16 cellular contexts compared by ENCODE assay signal in genomic region chr14:31377433-31377832, GRCh38. TPM values are rescaled to one million over a fixed set of nuclear protein-coding genes. Genes with fewer than 3 reads are reported as not detected.
DNase-seq lines count a peak whose midpoint lies in the region; ATAC-seq and TF ChIP-seq lines count a peak whose summit lies in the region.
"Had no signal": no experiment of that assay in that cellular context is flagged by ENCODE, and none has a peak within 500 bp of the region (broad histone marks: within the 10 kb centered on the region; RNA-seq: fewer than 3 reads in every experiment).

No MANE protein-coding gene starts in this region.

- intact Hi-C loops in PC-9 (cut with micrococcal nuclease; ENCODE audit: unreplicated experiment): no loop called here

- H3F3A ChIP-seq in PC-9 (ENCODE audit: insufficient read depth, low read depth): 0 out of 2 replicates have a peak, but pooled peaks cover 7% of the 10 kb centered on the region

- no peak for TF ChIP-seq POLR2A in upper lobe of left lung (IDR thresholded peaks at IDR 0.05)

- no TSS peak for BruUV-seq in PC-9 (replicated peaks; lab: Mats Ljungman, UMichigan)

- H3K4me2 ChIP-seq in PC-9: peak overlapping the region; percentile 37; the same call in 1 of the 2 replicates
- H3K4me2 ChIP-seq: KMS-11 had no signal

- H3K36me3 ChIP-seq in PC-9 (ENCODE audit: low read depth) (no peaks in the 10 kb centered on the region), liver (ENCODE audit: control insufficient read depth in 4 of 4, insufficient read depth in 3 of 4, low read depth in 1 of 4, low read length in 3 of 4) (peaks cover 0 to 13% (median 4%) of the 10 kb centered on the region in 4 donors), upper lobe of left lung (peaks cover 0 to 68% (median 19%) of the 10 kb centered on the region in 4 donors)

- H3K4me1 ChIP-seq in PC-9 (replicated peaks; ENCODE audit: insufficient read depth) (peaks cover 12% of the 10 kb centered on the region), liver (ENCODE audit: control insufficient read depth in 4 of 4, insufficient read depth in 4 of 4, low read length in 3 of 4) (peaks cover 0 to 6% (median 2%) of the 10 kb centered on the region in 4 donors), upper lobe of left lung (peaks cover 6 to 14% (median 10%) of the 10 kb centered on the region in 4 donors)

- H3K27ac ChIP-seq in PC-9 (peak overlapping the region; percentile 56), liver (ENCODE audit: low read depth in 1 of 2, low read length in 2 of 2) (peak overlapping the region; percentile 38 to 60), upper lobe of left lung (peak overlapping the region in 3 of 4 donors; percentile 24 to 56 (median 43))
- H3K27ac ChIP-seq: KMS-11, SJSA1 had no signal

- no peak for ATAC-seq in upper lobe of left lung (ENCODE audit: low FRiP score in 2 of 2)
- ATAC-seq: Right ventricle myocardium inferior had no signal

- H3K9me3 ChIP-seq in PC-9 (ENCODE audit: insufficient read depth, low read depth) (no peaks in the 10 kb centered on the region), liver (ENCODE audit: control insufficient read depth in 4 of 4, low read length in 3 of 4) (no peaks in the 10 kb centered on the region), upper lobe of left lung (no peaks in the 10 kb centered on the region)
- H3K9me3 ChIP-seq: SJSA1 had no signal

- H3K79me2 ChIP-seq in PC-9 (ENCODE audit: low read depth): no peaks in the 10 kb centered on the region

- H3K4me3 ChIP-seq in PC-9 (no peak overlapping the region), liver (ENCODE audit: low read depth in 1 of 3, low read length in 3 of 3) (no peak overlapping the region), upper lobe of left lung (no peak overlapping the region)
- H3K4me3 ChIP-seq: SJSA1 had no signal

- CTCF ChIA-PET in PC-9 (lab: Charles Lee): no interaction called here

- H3K9me2 ChIP-seq in PC-9 (ENCODE audit: insufficient read depth): no peaks in the 10 kb centered on the region

- H4K20me1 ChIP-seq in PC-9 (ENCODE audit: insufficient read depth): no peaks in the 10 kb centered on the region

- POLR2A ChIA-PET in PC-9 (lab: Charles Lee; ENCODE audit: unreplicated experiment): no interaction called here

- no peak overlapping the region for H3K9ac ChIP-seq in liver (ENCODE audit: low read depth in 1 of 2, low read length in 2 of 2)
- H3K9ac ChIP-seq: KMS-11 had no signal

- WGBS in liver: 98% methylated on average over 5 of the region's 5 CpGs
- 90 to 93% methylated on average over 5 of the region's 5 CpGs for WGBS in upper lobe of left lung, 2 donors

- no peak for TF ChIP-seq CTCF in PC-9 (conservative IDR thresholded peaks at IDR 0.05)
- TF ChIP-seq CTCF in liver (IDR thresholded peaks at IDR 0.05; ENCODE audit: low read depth, low read length, missing input control): no peak
- no peak for TF ChIP-seq CTCF in upper lobe of left lung (IDR thresholded peaks at IDR 0.05)

- TF ChIP-seq EP300 in upper lobe of left lung (IDR thresholded peaks at IDR 0.05): no peak

- H2AFZ ChIP-seq in PC-9: no peak overlapping the region

- TF ChIP-seq RAD21 in liver (IDR thresholded peaks at IDR 0.05): no peak

- H3K27me3 ChIP-seq in PC-9 (ENCODE audit: insufficient read depth, low read depth): no peaks in the 10 kb centered on the region
- H3K27me3 ChIP-seq in liver (ENCODE audit: control insufficient read depth in 4 of 4, insufficient read depth in 4 of 4, low read length in 3 of 4): no peaks in the 10 kb centered on the region
- H3K27me3 ChIP-seq in upper lobe of left lung: no peaks in the 10 kb centered on the region
- H3K27me3 ChIP-seq: SJSA1 had no signal

- peak; percentile 71 for DNase-seq in NCI-H2029 (lab: John Stamatoyannopoulos, UW)
- DNase-seq in NCI-H2029 treated with DMSO at 0.1 percent for 48 hours (lab: John Stamatoyannopoulos, UW): no peak
- DNase-seq in PC-9: no peak
- no peak for DNase-seq in upper lobe of left lung
- no peak for DNase-seq in NCI-H510A (lab: John Stamatoyannopoulos, UW)
- DNase-seq in COLO829 (ENCODE audit: low spot score): no peak
- DNase-seq: 8988T; C1 segment of cervical spinal cord; CD8-positive, alpha-beta memory T cell; NCI-H1105 treated with DMSO at 0.1 percent for 48 hours; NCI-H446; NCI-H526 treated with DMSO at 0.1 percent for 48 hours had no signal

TF ChIP-seq in liver, 16 proteins besides CTCF, POLR2A, EP300 and RAD21:
- TF ChIP-seq RXRA (IDR thresholded peaks at IDR 0.05) (no peak), GABPA (IDR thresholded peaks at IDR 0.05 in 1 of 2, conservative IDR thresholded peaks at IDR 0.05 in 1 of 2) (no peak), TAF1 (conservative IDR thresholded peaks at IDR 0.05) (no peak), FOXA1 (IDR thresholded peaks at IDR 0.05) (no peak), YY1 (IDR thresholded peaks at IDR 0.05) (no peak), EGR1 (IDR thresholded peaks at IDR 0.05; ENCODE audit: low read depth in 2 of 2) (no peak), HNF4A (conservative IDR thresholded peaks at IDR 0.05) (no peak), HNF4G (IDR thresholded peaks at IDR 0.05) (no peak), FOXA2 (IDR thresholded peaks at IDR 0.05) (no peak), JUND (IDR thresholded peaks at IDR 0.05) (no peak), SP1 (IDR thresholded peaks at IDR 0.05) (no peak), NR2F2 (IDR thresholded peaks at IDR 0.05) (no peak), ATF3 (IDR thresholded peaks at IDR 0.05) (no peak)
- TF ChIP-seq, protein P1, sequence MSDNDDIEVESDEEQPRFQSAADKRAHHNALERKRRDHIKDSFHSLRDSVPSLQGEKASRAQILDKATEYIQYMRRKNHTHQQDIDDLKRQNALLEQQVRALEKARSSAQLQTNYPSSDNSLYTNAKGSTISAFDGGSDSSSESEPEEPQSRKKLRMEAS (IDR thresholded peaks at IDR 0.05): no peak
- TF ChIP-seq, protein P2, sequence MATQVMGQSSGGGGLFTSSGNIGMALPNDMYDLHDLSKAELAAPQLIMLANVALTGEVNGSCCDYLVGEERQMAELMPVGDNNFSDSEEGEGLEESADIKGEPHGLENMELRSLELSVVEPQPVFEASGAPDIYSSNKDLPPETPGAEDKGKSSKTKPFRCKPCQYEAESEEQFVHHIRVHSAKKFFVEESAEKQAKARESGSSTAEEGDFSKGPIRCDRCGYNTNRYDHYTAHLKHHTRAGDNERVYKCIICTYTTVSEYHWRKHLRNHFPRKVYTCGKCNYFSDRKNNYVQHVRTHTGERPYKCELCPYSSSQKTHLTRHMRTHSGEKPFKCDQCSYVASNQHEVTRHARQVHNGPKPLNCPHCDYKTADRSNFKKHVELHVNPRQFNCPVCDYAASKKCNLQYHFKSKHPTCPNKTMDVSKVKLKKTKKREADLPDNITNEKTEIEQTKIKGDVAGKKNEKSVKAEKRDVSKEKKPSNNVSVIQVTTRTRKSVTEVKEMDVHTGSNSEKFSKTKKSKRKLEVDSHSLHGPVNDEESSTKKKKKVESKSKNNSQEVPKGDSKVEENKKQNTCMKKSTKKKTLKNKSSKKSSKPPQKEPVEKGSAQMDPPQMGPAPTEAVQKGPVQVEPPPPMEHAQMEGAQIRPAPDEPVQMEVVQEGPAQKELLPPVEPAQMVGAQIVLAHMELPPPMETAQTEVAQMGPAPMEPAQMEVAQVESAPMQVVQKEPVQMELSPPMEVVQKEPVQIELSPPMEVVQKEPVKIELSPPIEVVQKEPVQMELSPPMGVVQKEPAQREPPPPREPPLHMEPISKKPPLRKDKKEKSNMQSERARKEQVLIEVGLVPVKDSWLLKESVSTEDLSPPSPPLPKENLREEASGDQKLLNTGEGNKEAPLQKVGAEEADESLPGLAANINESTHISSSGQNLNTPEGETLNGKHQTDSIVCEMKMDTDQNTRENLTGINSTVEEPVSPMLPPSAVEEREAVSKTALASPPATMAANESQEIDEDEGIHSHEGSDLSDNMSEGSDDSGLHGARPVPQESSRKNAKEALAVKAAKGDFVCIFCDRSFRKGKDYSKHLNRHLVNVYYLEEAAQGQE (IDR thresholded peaks at IDR 0.05): no peak
- TF ChIP-seq, protein P3, sequence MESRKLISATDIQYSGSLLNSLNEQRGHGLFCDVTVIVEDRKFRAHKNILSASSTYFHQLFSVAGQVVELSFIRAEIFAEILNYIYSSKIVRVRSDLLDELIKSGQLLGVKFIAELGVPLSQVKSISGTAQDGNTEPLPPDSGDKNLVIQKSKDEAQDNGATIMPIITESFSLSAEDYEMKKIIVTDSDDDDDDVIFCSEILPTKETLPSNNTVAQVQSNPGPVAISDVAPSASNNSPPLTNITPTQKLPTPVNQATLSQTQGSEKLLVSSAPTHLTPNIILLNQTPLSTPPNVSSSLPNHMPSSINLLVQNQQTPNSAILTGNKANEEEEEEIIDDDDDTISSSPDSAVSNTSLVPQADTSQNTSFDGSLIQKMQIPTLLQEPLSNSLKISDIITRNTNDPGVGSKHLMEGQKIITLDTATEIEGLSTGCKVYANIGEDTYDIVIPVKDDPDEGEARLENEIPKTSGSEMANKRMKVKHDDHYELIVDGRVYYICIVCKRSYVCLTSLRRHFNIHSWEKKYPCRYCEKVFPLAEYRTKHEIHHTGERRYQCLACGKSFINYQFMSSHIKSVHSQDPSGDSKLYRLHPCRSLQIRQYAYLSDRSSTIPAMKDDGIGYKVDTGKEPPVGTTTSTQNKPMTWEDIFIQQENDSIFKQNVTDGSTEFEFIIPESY (IDR thresholded peaks at IDR 0.05): no peak

RNA-seq across cellular contexts. Expression of gene HEATR5A, which starts 42.9 kb away (rescaled TPM):
- total RNA-seq in PC-9 (2021): 18.1 and 25.7 TPM in 2 replicates
- total RNA-seq in liver: 10 to 100 TPM; 11.7 to 22.8 TPM
- 1 to 10 TPM; 7.3 to 8.5 TPM for polyA plus RNA-seq in liver
- total RNA-seq in upper lobe of left lung: 10 to 100 TPM; 19.6 to 66.0 (median 39.3) TPM
